1 cellular context compared by ENCODE assay signal in the genomic region with DNA sequence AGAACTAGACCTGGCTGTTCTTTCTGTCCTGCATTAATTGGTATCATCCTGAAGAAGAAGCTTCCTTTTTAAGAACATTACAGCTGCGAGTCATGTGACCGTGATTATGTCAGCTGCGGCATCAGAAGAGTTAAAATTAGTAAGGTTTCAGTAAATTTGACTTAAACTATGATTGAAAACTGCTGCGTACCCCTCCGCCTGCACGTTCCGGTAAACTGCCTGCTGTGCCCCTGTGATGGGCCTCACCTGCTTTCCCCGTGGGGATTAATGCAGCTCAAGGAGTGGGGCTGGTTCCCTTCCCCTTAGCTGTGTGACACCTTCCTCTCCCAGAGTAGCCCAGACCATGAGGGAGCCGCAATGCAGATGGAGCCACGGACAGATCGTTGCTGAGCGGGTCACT.
TF ChIP-seq lines count a peak whose summit lies in the region.

No MANE protein-coding gene starts in this region.

TF ChIP-seq in WTC11, 78 proteins besides CTCF, POLR2A, EP300 and RAD21 (continued from another document):
- TF ChIP-seq, protein P1, sequence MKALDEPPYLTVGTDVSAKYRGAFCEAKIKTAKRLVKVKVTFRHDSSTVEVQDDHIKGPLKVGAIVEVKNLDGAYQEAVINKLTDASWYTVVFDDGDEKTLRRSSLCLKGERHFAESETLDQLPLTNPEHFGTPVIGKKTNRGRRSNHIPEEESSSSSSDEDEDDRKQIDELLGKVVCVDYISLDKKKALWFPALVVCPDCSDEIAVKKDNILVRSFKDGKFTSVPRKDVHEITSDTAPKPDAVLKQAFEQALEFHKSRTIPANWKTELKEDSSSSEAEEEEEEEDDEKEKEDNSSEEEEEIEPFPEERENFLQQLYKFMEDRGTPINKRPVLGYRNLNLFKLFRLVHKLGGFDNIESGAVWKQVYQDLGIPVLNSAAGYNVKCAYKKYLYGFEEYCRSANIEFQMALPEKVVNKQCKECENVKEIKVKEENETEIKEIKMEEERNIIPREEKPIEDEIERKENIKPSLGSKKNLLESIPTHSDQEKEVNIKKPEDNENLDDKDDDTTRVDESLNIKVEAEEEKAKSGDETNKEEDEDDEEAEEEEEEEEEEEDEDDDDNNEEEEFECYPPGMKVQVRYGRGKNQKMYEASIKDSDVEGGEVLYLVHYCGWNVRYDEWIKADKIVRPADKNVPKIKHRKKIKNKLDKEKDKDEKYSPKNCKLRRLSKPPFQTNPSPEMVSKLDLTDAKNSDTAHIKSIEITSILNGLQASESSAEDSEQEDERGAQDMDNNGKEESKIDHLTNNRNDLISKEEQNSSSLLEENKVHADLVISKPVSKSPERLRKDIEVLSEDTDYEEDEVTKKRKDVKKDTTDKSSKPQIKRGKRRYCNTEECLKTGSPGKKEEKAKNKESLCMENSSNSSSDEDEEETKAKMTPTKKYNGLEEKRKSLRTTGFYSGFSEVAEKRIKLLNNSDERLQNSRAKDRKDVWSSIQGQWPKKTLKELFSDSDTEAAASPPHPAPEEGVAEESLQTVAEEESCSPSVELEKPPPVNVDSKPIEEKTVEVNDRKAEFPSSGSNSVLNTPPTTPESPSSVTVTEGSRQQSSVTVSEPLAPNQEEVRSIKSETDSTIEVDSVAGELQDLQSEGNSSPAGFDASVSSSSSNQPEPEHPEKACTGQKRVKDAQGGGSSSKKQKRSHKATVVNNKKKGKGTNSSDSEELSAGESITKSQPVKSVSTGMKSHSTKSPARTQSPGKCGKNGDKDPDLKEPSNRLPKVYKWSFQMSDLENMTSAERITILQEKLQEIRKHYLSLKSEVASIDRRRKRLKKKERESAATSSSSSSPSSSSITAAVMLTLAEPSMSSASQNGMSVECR (CRISPR knock-in tag; IDR thresholded peaks at IDR 0.05; ENCODE audit: borderline replicate concordance), result no peak
- no peak for TF ChIP-seq FOXP1 (CRISPR knock-in tag; IDR thresholded peaks at IDR 0.05; ENCODE audit: borderline replicate concordance)
- TF ChIP-seq TCF7 (CRISPR knock-in tag; IDR thresholded peaks at IDR 0.05; ENCODE audit: low read depth), result no peak
- no peak for TF ChIP-seq SMAD4 (CRISPR knock-in tag; IDR thresholded peaks at IDR 0.05)
- no peak for TF ChIP-seq ESRRA (CRISPR knock-in tag; IDR thresholded peaks at IDR 0.05; ENCODE audit: borderline replicate concordance)
